In the genomic region with DNA sequence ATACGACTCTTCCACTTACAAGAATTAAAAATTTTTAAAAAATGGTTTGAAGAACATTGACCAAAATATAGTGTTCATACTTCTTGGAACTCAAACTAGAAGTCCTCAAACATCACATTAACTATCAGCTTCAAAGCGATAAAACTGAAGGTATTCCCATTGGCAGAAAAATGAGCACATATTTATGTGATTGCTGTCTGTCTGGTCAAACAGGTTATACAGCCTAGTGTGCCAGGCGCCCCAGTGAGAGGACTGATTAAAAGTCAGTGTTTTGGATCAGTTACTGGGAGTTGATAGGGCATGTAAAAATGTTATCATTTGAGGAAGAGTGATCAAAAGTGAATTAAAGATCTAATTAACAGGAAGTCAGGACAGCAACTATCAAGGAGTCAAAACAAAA, we compare ENCODE assay signal across 22 cellular contexts.
"Had no signal": no experiment of that assay in that cellular context is flagged by ENCODE, and none has a peak within 500 bp of the region (broad histone marks: within the 10 kb centered on the region; RNA-seq: fewer than 3 reads in every experiment).

No MANE protein-coding gene starts in this region.

- H3K4me1 ChIP-seq: gastroesophageal sphincter, left ventricle myocardium inferior, upper lobe of right lung had no signal

- H3K9me3 ChIP-seq: gastroesophageal sphincter, left ventricle myocardium inferior, right lobe of liver, thoracic aorta, upper lobe of right lung had no signal

- H3K4me3 ChIP-seq: gastroesophageal sphincter, hepatocyte, left ventricle myocardium inferior, lung, right lobe of liver, skin epidermis, thoracic aorta, upper lobe of right lung had no signal

- H3K27ac ChIP-seq: gastroesophageal sphincter, hepatocyte, left ventricle myocardium inferior, right lobe of liver, skin epidermis, thoracic aorta, upper lobe of right lung had no signal

- H3K36me3 ChIP-seq: gastroesophageal sphincter, left ventricle myocardium inferior, right lobe of liver, thoracic aorta, upper lobe of right lung had no signal

- H3K27me3 ChIP-seq: gastroesophageal sphincter, hepatocyte, right lobe of liver, upper lobe of right lung had no signal

- DNase-seq: activated CD4-positive, alpha-beta T cell treated with anti-CD3 and anti-CD28 coated beads for 1 hour; activated CD4-positive, alpha-beta T cell treated with anti-CD3 and anti-CD28 coated beads, Interleukin-2, amount 50 U/mL, for 1 hour; activated CD8-positive, alpha-beta T cell treated with anti-CD3 and anti-CD28 coated beads for 36 hours; activated gamma-delta T cell treated with Interleukin-2 at 50 U/mL for 16 hours; activated naive CD4-positive, alpha-beta T cell treated with anti-CD3 and anti-CD28 coated beads, Interleukin-2, amount 50 U/mL, for 16 hours; activated T-cell treated with anti-CD3 and anti-CD28 coated beads, Interleukin-2, amount 50 U/mL, for 4 hours; amygdala; dermis blood vessel endothelial cell; effector CD4-positive, alpha-beta T cell; islet precursor cell; left ventricle myocardium inferior; right lobe of liver; stimulated activated CD4-positive, alpha-beta T cell treated with anti-CD3 and anti-CD28 coated beads, Interleukin-12 subunit alpha, Interleukin-12 subunit beta, amount 100 ng/mL, for 4 hours; stimulated activated CD4-positive, alpha-beta T cell treated with anti-CD3 and anti-CD28 coated beads, Interleukin-4, amount 100 ng/mL, for 1 hour; stimulated activated naive CD8-positive, alpha-beta T cell treated with anti-CD3 and anti-CD28 coated beads, Interleukin-15, Interleukin-2, amounts not matched to agents 100 U/mL and 50 U/mL, for 24 hours; T-helper 2 cell; upper lobe of right lung had no signal
